ENCODE assay signal across 9 cellular contexts in genomic region chr1:89459081-89459480, GRCh38.
"Had no signal": no experiment of that assay in that cellular context is flagged by ENCODE, and none has a peak within 500 bp of the region (broad histone marks: within the 10 kb centered on the region; RNA-seq: fewer than 3 reads in every experiment).

No MANE protein-coding gene starts in this region.

- H3K4me3 ChIP-seq: GM23248, GM23338, HAP-1 had no signal

- H3K4me3 Mint-ChIP-seq: GM23338, H9, HFFc6 had no signal

- H3K4me2 ChIP-seq: GM23338 had no signal

- H3K4me1 ChIP-seq: HAP-1 had no signal

- H3K27ac ChIP-seq: GM23248 had no signal

- H3K27ac Mint-ChIP-seq: GM23338, H9, HFFc6 had no signal

- H3K9me3 ChIP-seq: HAP-1 had no signal

- H3K9ac ChIP-seq: GM23248 had no signal

- H2AFZ ChIP-seq: GM23248, GM23338 had no signal

- DNase-seq: GM23248, GOT3, H7, H9, HCEC 1CT, HFFc6 had no signal

- ATAC-seq: GM23338, HCT116 had no signal

- H3K36me3 ChIP-seq: HAP-1 had no signal

- H3K9me3 Mint-ChIP-seq: GM23338, H9, HFFc6 had no signal
